In the genomic region with DNA sequence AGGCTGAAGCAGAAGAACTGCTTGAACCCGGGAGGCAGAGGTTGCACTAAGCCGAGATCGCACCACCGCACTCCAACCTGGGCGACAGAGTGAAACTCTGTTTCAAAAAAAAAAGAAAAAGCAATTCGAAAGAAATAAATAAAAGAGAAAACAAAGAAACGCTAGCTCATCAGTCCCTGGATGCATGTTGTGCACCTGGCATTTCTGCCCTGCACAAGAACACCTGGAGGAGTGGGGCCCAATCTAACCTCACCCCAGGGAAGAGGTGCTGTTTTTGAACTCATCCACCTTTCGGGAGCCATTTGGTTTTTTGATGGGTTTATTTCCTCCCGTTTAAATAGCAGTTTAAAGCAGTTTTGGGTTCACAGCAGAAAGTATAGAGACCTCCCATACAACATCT, we compare ENCODE assay signal across 23 cellular contexts. TPM values are rescaled to one million over a fixed set of nuclear protein-coding genes. Genes with fewer than 3 reads are reported as not detected.
DNase-seq lines count a peak whose midpoint lies in the region; ATAC-seq, FAIRE-seq and TF ChIP-seq lines count a peak whose summit lies in the region.
"Had no signal": no experiment of that assay in that cellular context is flagged by ENCODE, and none has a peak within 500 bp of the region (broad histone marks: within the 10 kb centered on the region; RNA-seq: fewer than 3 reads in every experiment).

No MANE protein-coding gene starts in this region.

- H3K9me1 ChIP-seq in K562 (ENCODE audit: control insufficient read depth, insufficient read depth, low read length), result no peaks in the 10 kb centered on the region

- no peak overlapping the region for H3K9ac ChIP-seq in MM.1S (ENCODE audit: low read length)
- H3K9ac ChIP-seq in K562 (ENCODE audit: insufficient read depth in 1 of 2, low read depth in 2 of 2, low read length in 2 of 2), result no peak overlapping the region
- H3K9ac ChIP-seq: GM23248 had no signal

- H3K36me3 ChIP-seq in MM.1S (replicated peaks; ENCODE audit: insufficient read depth, low read length) (no peaks in the 10 kb centered on the region), K562 (ENCODE audit: control insufficient read depth, insufficient read depth, low read length) (no peaks in the 10 kb centered on the region), left ventricle myocardium inferior (no peaks in the 10 kb centered on the region)

- H3K4me3 ChIP-seq in MM.1S (ENCODE audit: low read length) (no peak overlapping the region), K562 (no peak overlapping the region), left ventricle myocardium inferior (no peak overlapping the region)
- H3K4me3 ChIP-seq: GM23248 had no signal

- FAIRE-seq in K562 (lab: Jason Lieb, UNC), result no peak
- FAIRE-seq: D721Med, GM12891, GM18507, H1 had no signal

- no peaks in the 10 kb centered on the region; the same call in 1 of the 2 replicates for H3F3A ChIP-seq in MM.1S (ENCODE audit: insufficient read depth, low read length)

- no peak for ATAC-seq in K562
- ATAC-seq in GM21381 (IDR thresholded peaks at IDR 0.05; ENCODE audit: unreplicated experiment), result no peak

- no peaks in the 10 kb centered on the region for H3K9me2 ChIP-seq in MM.1S (replicated peaks; ENCODE audit: insufficient read depth, low read length)

- 67% methylated on average over 6 of the region's 9 CpGs for WGBS in K562 (ENCODE audit: insufficient coverage, low coverage, missing lambda C conversion rate)

- H3K79me2 ChIP-seq in MM.1S (ENCODE audit: low read length), result no peaks in the 10 kb centered on the region
- H3K79me2 ChIP-seq in K562 (ENCODE audit: control insufficient read depth, insufficient read depth, low read length), result peaks cover 3% of the 10 kb centered on the region; the same call in 1 of the 3 replicates

- H3K4me2 ChIP-seq in MM.1S (ENCODE audit: low read depth, low read length) (peak overlapping the region; percentile 37; the same call in 1 of the 2 replicates), K562 (ENCODE audit: insufficient read depth, low read length) (no peak overlapping the region)

- H2AFZ ChIP-seq in MM.1S (ENCODE audit: low read length) (no peak overlapping the region), K562 (ENCODE audit: low read depth, low read length) (no peak overlapping the region)
- H2AFZ ChIP-seq: GM23248 had no signal

- TF ChIP-seq CTCF in 22Rv1 (IDR thresholded peaks at IDR 0.05) (no peak), MM.1S (IDR thresholded peaks at IDR 0.05; ENCODE audit: low read length) (no peak), K562 (IDR thresholded peaks at IDR 0.05 in 2 of 3, conservative IDR thresholded peaks at IDR 0.05 in 1 of 3; ENCODE audit: insufficient read depth in 2 of 3, low read depth in 1 of 3, low read length in 3 of 3) (no peak), left ventricle myocardium inferior (IDR thresholded peaks at IDR 0.05; ENCODE audit: borderline replicate concordance) (no peak)

- H3K27me3 ChIP-seq in MM.1S (replicated peaks; ENCODE audit: insufficient read depth, low read length), result no peaks in the 10 kb centered on the region
- H3K27me3 ChIP-seq in K562 (ENCODE audit: control insufficient read depth in 2 of 2, insufficient read depth in 2 of 2, low read length in 2 of 2), result no peaks in the 10 kb centered on the region
- no peaks in the 10 kb centered on the region for H3K27me3 ChIP-seq in left ventricle myocardium inferior (ENCODE audit: low read depth)

- TF ChIP-seq RAD21 in K562 (CRISPR knock-in tag; conservative IDR thresholded peaks at IDR 0.05 in 1 of 2, IDR thresholded peaks at IDR 0.05 in 1 of 2), result no peak

- in situ Hi-C loops in K562 (cut with MboI), result no loop called here

- CTCF ChIA-PET in K562 (lab: Yijun Ruan, JAX; ENCODE audit: low intra/inter-chr PET ratio), result no interaction called here

- no peak for TF ChIP-seq EP300 in K562 (IDR thresholded peaks at IDR 0.05; ENCODE audit: low read length)

- H3K4me1 ChIP-seq in MM.1S (ENCODE audit: low read length) (peaks cover 10% of the 10 kb centered on the region), K562 (replicated peaks in 1 of 2; ENCODE audit: control insufficient read depth in 2 of 2, insufficient read depth in 2 of 2, low read length in 2 of 2) (peaks cover 8 to 13% of the 10 kb centered on the region in 2 experiments), left ventricle myocardium inferior (peaks cover 8% of the 10 kb centered on the region)

- POLR2A ChIA-PET in K562 (lab: Yijun Ruan, JAX), result interaction anchor here (0.7 to 1.7 kb wide), 2 partner anchors 22 to 39 kb away, joined by 4 to 9 read pairs; a partner anchor contains a TSS

- H4K20me1 ChIP-seq in MM.1S (ENCODE audit: insufficient read depth, low read length) (no peaks in the 10 kb centered on the region), K562 (replicated peaks; ENCODE audit: control insufficient read depth, insufficient read depth, low read length) (no peaks in the 10 kb centered on the region)

- DNase-seq in MM.1S (peak; percentile 79), K562 (ENCODE audit: extremely low read depth in 1 of 4, low spot score in 3 of 4) (no peak), posterior vena cava (ENCODE audit: low spot score) (peak; percentile 20), left ventricle myocardium inferior (no peak), HPDE6-E6E7 (ENCODE audit: extremely low spot score) (no peak)
- DNase-seq: CD4-positive, CD25-positive, alpha-beta regulatory T cell; CD8-positive, alpha-beta memory T cell; DMS 273 treated with DMSO at 0.1 percent for 48 hours; DMS53; DMS79 treated with DMSO at 0.1 percent for 48 hours; GF-D8; GM23248; H7; HCEC 1CT had no signal

- H3K9me3 ChIP-seq in MM.1S (replicated peaks; ENCODE audit: insufficient read depth, low read length) (no peaks in the 10 kb centered on the region), K562 (replicated peaks; ENCODE audit: control insufficient read depth, insufficient read depth, low read depth, low read length) (no peaks in the 10 kb centered on the region; the same call in 1 of the 2 replicates), left ventricle myocardium inferior (replicated peaks) (no peaks in the 10 kb centered on the region)

- H3K27ac ChIP-seq in 22Rv1, result peak overlapping the region; percentile 97
- H3K27ac ChIP-seq in MM.1S (ENCODE audit: low read length), result peak overlapping the region; percentile 38; the same call in 1 of the 2 replicates
- H3K27ac ChIP-seq in K562 (ENCODE audit: extremely low read depth, low read depth, low read length), result no peak overlapping the region
- no peak overlapping the region for H3K27ac ChIP-seq in left ventricle myocardium inferior (replicated peaks)
- H3K27ac ChIP-seq: GM23248 had no signal

- no peak for TF ChIP-seq POLR2A in K562 (conservative IDR thresholded peaks at IDR 0.05)

- no TSS peak for BruUV-seq in K562 (replicated peaks; lab: Mats Ljungman, UMichigan)

- intact Hi-C loops in K562 (cut with micrococcal nuclease) (no loop called here), posterior vena cava (cut with DNase I) (no loop called here), left ventricle myocardium inferior (cut with micrococcal nuclease) (no loop called here)

RNA-seq across cellular contexts. Expression of gene MRFAP1, which starts 5.7 kb away (rescaled TPM):
- total RNA-seq in K562 (2011; cell fraction: chromatin; rRNA removed; ENCODE audit: low replicate concordance), result 15.5 and 27.2 TPM in 2 replicates
- total RNA-seq in K562 (2011; cell fraction: nucleolus; rRNA removed), result 14.7 and 15.3 TPM in 2 replicates
- 23.0 and 24.2 TPM in 2 replicates for total RNA-seq in K562 (2011; cell fraction: nucleoplasm; rRNA removed)
- total RNA-seq in K562 (2014; rRNA removed) (147 and 234 TPM in 2 replicates), K562 (2014; rRNA removed; fragmentation: Illumina TruSeq; extraction: Trizol) (151 and 173 TPM in 2 replicates), K562 (2015; rRNA removed; fragmentation: Illumina TruSeq; extraction: Trizol) (163 and 171 TPM in 2 replicates), K562 (2021) (257 and 270 TPM in 2 replicates), posterior vena cava (100 to 1,000 TPM; 223 to 237 TPM), left ventricle myocardium inferior (223 TPM)
- polyA plus RNA-seq in K562 (2011; rRNA removed) (123 and 143 TPM in 2 replicates), K562 (2014; fragmentation: Illumina TruSeq; extraction: Trizol) (185 and 221 TPM in 2 replicates), K562 (2014; fragmentation: Nextera tagmentation; extraction: Ambion mirVana) (10 to 100 TPM; 46.0 to 59.9 TPM), K562 (2014; rRNA removed) (251 and 255 TPM in 2 replicates)
- polyA plus RNA-seq in K562 (2011; cell fraction: cytosol; rRNA removed), result 93.5 and 146 TPM in 2 replicates
- 74.4 and 83.5 TPM in 2 replicates for polyA plus RNA-seq in K562 (2011; cell fraction: nucleus; rRNA removed)
- polyA plus RNA-seq in K562 (2012), result 285 and 344 TPM in 2 replicates
- polyA minus RNA-seq in K562 (2011; rRNA and poly(A)+ RNA removed), result 49.7 and 58.2 TPM in 2 replicates
- polyA minus RNA-seq in K562 (2011; cell fraction: cytosol; rRNA and poly(A)+ RNA removed), result 37.6 and 63.5 TPM in 2 replicates
- 13.9 and 29.2 TPM in 2 replicates for polyA minus RNA-seq in K562 (2011; cell fraction: nucleus; rRNA and poly(A)+ RNA removed)

RNA-seq across cellular contexts. Expression of gene S100P, which starts 58.9 kb away (rescaled TPM):
- total RNA-seq in K562 (2011; cell fraction: chromatin; rRNA removed; ENCODE audit: low replicate concordance), result 1.7 TPM in 1 of 2 replicates, not detected in the other
- 0.33 and 0.53 TPM in 2 replicates for total RNA-seq in K562 (2011; cell fraction: nucleolus; rRNA removed)
- 0.81 TPM in 1 of 2 replicates, not detected in the other for total RNA-seq in K562 (2011; cell fraction: nucleoplasm; rRNA removed)
- total RNA-seq in K562 (2014; rRNA removed), result 5.8 and 7.5 TPM in 2 replicates
- total RNA-seq in K562 (2014; rRNA removed; fragmentation: Illumina TruSeq; extraction: Trizol), result 7.4 and 13.7 TPM in 2 replicates
- 7.2 and 7.5 TPM in 2 replicates for total RNA-seq in K562 (2015; rRNA removed; fragmentation: Illumina TruSeq; extraction: Trizol)
- total RNA-seq in K562 (2021), result 13.2 and 16.8 TPM in 2 replicates
- 2.7 and 4.1 TPM in 2 replicates for polyA plus RNA-seq in K562 (2011; rRNA removed)
- polyA plus RNA-seq in K562 (2011; cell fraction: cytosol; rRNA removed), result 0.55 and 3.2 TPM in 2 replicates
- 0.30 and 1.6 TPM in 2 replicates for polyA plus RNA-seq in K562 (2011; cell fraction: nucleus; rRNA removed)
- 11.5 and 304 TPM in 2 replicates for polyA plus RNA-seq in K562 (2012)
- 6.9 and 7.4 TPM in 2 replicates for polyA plus RNA-seq in K562 (2014; fragmentation: Illumina TruSeq; extraction: Trizol)
- polyA plus RNA-seq in K562 (2014; fragmentation: Nextera tagmentation; extraction: Ambion mirVana), result 10 to 100 TPM; 21.0 to 23.8 TPM
- polyA plus RNA-seq in K562 (2014; rRNA removed), result 5.5 and 5.7 TPM in 2 replicates
- 0.15 and 0.25 TPM in 2 replicates for polyA minus RNA-seq in K562 (2011; rRNA and poly(A)+ RNA removed)
- 4.8 and 23.3 TPM in 2 replicates for polyA minus RNA-seq in K562 (2011; cell fraction: cytosol; rRNA and poly(A)+ RNA removed)
- 4.7 and 6.1 TPM in 2 replicates for polyA minus RNA-seq in K562 (2011; cell fraction: nucleus; rRNA and poly(A)+ RNA removed)
- total RNA-seq in posterior vena cava, result 1 to 10 TPM; 3.5 to 7.8 TPM
- total RNA-seq in left ventricle myocardium inferior, result not detected
- total RNA-seq: A172; CD4-positive, CD25-positive, alpha-beta regulatory T cell; Daoy; G401; GM23248; H1; H7 had no signal
- polyA plus RNA-seq: H1 had no signal

RNA-seq across cellular contexts. Expression of gene MAN2B2, which starts 59.8 kb away (rescaled TPM):
- 7.7 and 16.2 TPM in 2 replicates for total RNA-seq in K562 (2011; cell fraction: chromatin; rRNA removed; ENCODE audit: low replicate concordance)
- 17.6 and 18.3 TPM in 2 replicates for total RNA-seq in K562 (2011; cell fraction: nucleolus; rRNA removed)
- 12.6 TPM in 2 replicates for total RNA-seq in K562 (2011; cell fraction: nucleoplasm; rRNA removed)
- total RNA-seq in K562 (2014; rRNA removed) (5.3 and 6.0 TPM in 2 replicates), K562 (2014; rRNA removed; fragmentation: Illumina TruSeq; extraction: Trizol) (1.7 TPM in 2 replicates), K562 (2015; rRNA removed; fragmentation: Illumina TruSeq; extraction: Trizol) (3.8 and 4.1 TPM in 2 replicates), K562 (2021) (8.5 and 8.8 TPM in 2 replicates), posterior vena cava (10 to 100 TPM; 23.7 to 36.3 TPM), left ventricle myocardium inferior (18.5 TPM)
- polyA plus RNA-seq in K562 (2011; rRNA removed) (2.5 and 3.7 TPM in 2 replicates), K562 (2014; fragmentation: Illumina TruSeq; extraction: Trizol) (3.7 and 4.8 TPM in 2 replicates), K562 (2014; fragmentation: Nextera tagmentation; extraction: Ambion mirVana) (under 1 TPM; 0.21 to 0.27 TPM), K562 (2014; rRNA removed) (4.2 and 4.9 TPM in 2 replicates)
- 3.8 and 8.3 TPM in 2 replicates for polyA plus RNA-seq in K562 (2011; cell fraction: cytosol; rRNA removed)
- 8.0 and 12.5 TPM in 2 replicates for polyA plus RNA-seq in K562 (2011; cell fraction: nucleus; rRNA removed)
- 5.9 and 18.3 TPM in 2 replicates for polyA plus RNA-seq in K562 (2012)
- 2.5 and 3.6 TPM in 2 replicates for polyA minus RNA-seq in K562 (2011; rRNA and poly(A)+ RNA removed)
- polyA minus RNA-seq in K562 (2011; cell fraction: cytosol; rRNA and poly(A)+ RNA removed), result 6.9 and 13.0 TPM in 2 replicates
- polyA minus RNA-seq in K562 (2011; cell fraction: nucleus; rRNA and poly(A)+ RNA removed), result 5.7 and 6.0 TPM in 2 replicates

Comparison
In these comparisons a context has a peak if more than half of its experiments do, and no peak if none do; other contexts are left out.
1. H3K27ac ChIP-seq: peak in 22Rv1 (single experiment) and MM.1S (single experiment); none in K562 (single experiment) and left ventricle myocardium inferior (single experiment).
2. DNase-seq: peak in MM.1S (single experiment) and posterior vena cava (single experiment); none in K562 (0 of 4), left ventricle myocardium inferior (single experiment) and HPDE6-E6E7 (single experiment).